In the genomic region with DNA sequence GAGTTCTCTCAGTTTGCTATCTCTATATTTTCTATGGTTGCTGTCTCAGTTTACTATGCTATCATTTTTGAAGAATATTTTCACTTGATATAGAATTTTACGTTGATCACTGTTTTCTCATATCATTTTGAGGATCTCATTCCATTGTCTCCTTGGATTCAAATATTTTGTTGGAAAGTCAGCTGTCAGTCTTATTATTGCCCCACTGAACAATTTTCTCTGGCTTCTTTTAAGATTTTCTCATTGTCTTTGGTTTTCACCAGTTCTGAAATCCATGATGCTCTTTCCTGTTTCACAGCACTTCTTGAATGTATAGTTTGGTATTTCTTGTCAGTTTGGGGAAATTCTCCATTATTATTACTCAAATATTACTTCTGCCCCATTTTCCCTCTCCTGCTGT, we compare ENCODE assay signal across 2 cellular contexts.
TF ChIP-seq lines count a peak whose summit lies in the region.

No MANE protein-coding gene starts in this region.

TF ChIP-seq in HCT116, 20 proteins besides CTCF, POLR2A, EP300 and RAD21 (continued from another document):
- TF ChIP-seq, protein P1, sequence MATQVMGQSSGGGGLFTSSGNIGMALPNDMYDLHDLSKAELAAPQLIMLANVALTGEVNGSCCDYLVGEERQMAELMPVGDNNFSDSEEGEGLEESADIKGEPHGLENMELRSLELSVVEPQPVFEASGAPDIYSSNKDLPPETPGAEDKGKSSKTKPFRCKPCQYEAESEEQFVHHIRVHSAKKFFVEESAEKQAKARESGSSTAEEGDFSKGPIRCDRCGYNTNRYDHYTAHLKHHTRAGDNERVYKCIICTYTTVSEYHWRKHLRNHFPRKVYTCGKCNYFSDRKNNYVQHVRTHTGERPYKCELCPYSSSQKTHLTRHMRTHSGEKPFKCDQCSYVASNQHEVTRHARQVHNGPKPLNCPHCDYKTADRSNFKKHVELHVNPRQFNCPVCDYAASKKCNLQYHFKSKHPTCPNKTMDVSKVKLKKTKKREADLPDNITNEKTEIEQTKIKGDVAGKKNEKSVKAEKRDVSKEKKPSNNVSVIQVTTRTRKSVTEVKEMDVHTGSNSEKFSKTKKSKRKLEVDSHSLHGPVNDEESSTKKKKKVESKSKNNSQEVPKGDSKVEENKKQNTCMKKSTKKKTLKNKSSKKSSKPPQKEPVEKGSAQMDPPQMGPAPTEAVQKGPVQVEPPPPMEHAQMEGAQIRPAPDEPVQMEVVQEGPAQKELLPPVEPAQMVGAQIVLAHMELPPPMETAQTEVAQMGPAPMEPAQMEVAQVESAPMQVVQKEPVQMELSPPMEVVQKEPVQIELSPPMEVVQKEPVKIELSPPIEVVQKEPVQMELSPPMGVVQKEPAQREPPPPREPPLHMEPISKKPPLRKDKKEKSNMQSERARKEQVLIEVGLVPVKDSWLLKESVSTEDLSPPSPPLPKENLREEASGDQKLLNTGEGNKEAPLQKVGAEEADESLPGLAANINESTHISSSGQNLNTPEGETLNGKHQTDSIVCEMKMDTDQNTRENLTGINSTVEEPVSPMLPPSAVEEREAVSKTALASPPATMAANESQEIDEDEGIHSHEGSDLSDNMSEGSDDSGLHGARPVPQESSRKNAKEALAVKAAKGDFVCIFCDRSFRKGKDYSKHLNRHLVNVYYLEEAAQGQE (IDR thresholded peaks at IDR 0.05; ENCODE audit: low read depth) = no peak
- TF ChIP-seq SRF (IDR thresholded peaks at IDR 0.05; ENCODE audit: low read depth) (no peak), POLR2AphosphoS5 (IDR thresholded peaks at IDR 0.05; ENCODE audit: low read depth, low read length) (no peak)

TF ChIP-seq in K562, 482 proteins besides CTCF, POLR2A, EP300 and RAD21 (continued from another document):
- TF ChIP-seq, protein P2, sequence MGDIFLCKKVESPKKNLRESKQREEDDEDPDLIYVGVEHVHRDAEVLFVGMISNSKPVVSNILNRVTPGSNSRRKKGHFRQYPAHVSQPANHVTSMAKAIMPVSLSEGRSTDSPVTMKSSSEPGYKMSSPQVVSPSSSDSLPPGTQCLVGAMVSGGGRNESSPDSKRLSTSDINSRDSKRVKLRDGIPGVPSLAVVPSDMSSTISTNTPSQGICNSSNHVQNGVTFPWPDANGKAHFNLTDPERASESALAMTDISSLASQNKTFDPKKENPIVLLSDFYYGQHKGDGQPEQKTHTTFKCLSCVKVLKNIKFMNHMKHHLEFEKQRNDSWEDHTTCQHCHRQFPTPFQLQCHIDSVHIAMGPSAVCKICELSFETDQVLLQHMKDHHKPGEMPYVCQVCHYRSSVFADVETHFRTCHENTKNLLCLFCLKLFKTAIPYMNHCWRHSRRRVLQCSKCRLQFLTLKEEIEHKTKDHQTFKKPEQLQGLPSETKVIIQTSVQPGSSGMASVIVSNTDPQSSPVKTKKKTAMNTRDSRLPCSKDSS (IDR thresholded peaks at IDR 0.05; ENCODE audit: low read depth, partially characterized antibody) = peak; percentile 60
- TF ChIP-seq SAFB (IDR thresholded peaks at IDR 0.05; ENCODE audit: borderline replicate concordance, low read depth, low read length) (no peak), RBM25 (IDR thresholded peaks at IDR 0.05; ENCODE audit: low read depth, low read length, severe bottlenecking) (peak; percentile 45), CBX5 (IDR thresholded peaks at IDR 0.05; ENCODE audit: borderline replicate concordance, low read depth) (peak; percentile 74; the same call in 1 of the 2 replicates), BDP1 (IDR thresholded peaks at IDR 0.05; ENCODE audit: insufficient read depth, insufficient read length) (no peak)
TF ChIP-seq in K562: peak in this region for 6.
